In genomic region chr15:70219256-70219919, GRCh38 we compare ENCODE assay signal across 1 cellular context.
TF ChIP-seq lines count a peak whose summit lies in the region.

No MANE protein-coding gene starts in this region.

TF ChIP-seq in H1, 55 proteins besides CTCF, POLR2A, EP300 and RAD21 (continued from another document):
- TF ChIP-seq ASH2L (IDR thresholded peaks at IDR 0.05; ENCODE audit: low read length), result no peak
- TF ChIP-seq KDM4A (IDR thresholded peaks at IDR 0.05; ENCODE audit: low read depth, low read length, severe bottlenecking), result no peak
- no peak for TF ChIP-seq JUND (IDR thresholded peaks at IDR 0.05; ENCODE audit: low read length)
- TF ChIP-seq KDM5A (IDR thresholded peaks at IDR 0.05; ENCODE audit: low read length), result no peak
- no peak for TF ChIP-seq NANOG (IDR thresholded peaks at IDR 0.05; ENCODE audit: insufficient read depth, low read depth, low read length, poor library complexity, severe bottlenecking)
